ENCODE assay signal across 22 cellular contexts in the genomic region with DNA sequence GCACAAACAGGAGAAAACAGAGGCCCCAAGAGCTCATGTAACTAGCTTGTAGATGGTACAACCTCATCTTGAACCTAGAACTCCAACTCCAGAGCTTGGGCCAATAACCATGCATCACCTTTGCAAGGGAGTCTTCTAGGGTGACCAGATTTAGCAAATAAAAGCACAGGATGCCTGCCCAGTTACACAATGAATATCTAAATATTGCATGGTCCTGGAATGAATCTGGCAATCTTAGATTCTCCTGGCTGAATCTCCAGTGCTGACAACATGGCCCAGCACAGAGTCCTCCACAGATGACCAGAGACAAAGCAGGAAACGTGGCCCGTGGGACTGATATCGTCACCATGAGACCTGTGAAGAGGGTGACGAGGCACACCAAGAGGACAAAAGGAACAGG.
A peak's percentile ranks its signal among the peaks of the same experiment; 100 is the strongest.
DNase-seq lines count a peak whose midpoint lies in the region; ATAC-seq, FAIRE-seq and TF ChIP-seq lines count a peak whose summit lies in the region.
"Had no signal": no experiment of that assay in that cellular context is flagged by ENCODE, and none has a peak within 500 bp of the region (broad histone marks: within the 10 kb centered on the region; RNA-seq: fewer than 3 reads in every experiment).

No MANE protein-coding gene starts in this region.

- H3K27ac ChIP-seq in mesenchymal stem cell (ENCODE audit: low read length, poor library complexity, severe bottlenecking) (no peak overlapping the region), sigmoid colon (peak overlapping the region in 3 of 4 donors; percentile 74 to 77 (median 75))
- H3K27ac ChIP-seq: BLaER1 treated with 17β-estradiol and CSF1 and Interleukin-3, amounts not matched to agents 10 nM and 100 nM had no signal

- H2AK5ac ChIP-seq in mesenchymal stem cell (ENCODE audit: low read length, severe bottlenecking) = peak overlapping the region; percentile 1

- H2AFZ ChIP-seq in mesenchymal stem cell (ENCODE audit: low read depth, low read length) = no peak overlapping the region
- H2AFZ ChIP-seq: GM23338 had no signal

- H3K9me3 ChIP-seq in mesenchymal stem cell (ENCODE audit: control insufficient read depth, low read length) (no peaks in the 10 kb centered on the region), sigmoid colon (no peaks in the 10 kb centered on the region)
- H3K9me3 ChIP-seq: BE2C had no signal

- no peak overlapping the region for H2BK15ac ChIP-seq in mesenchymal stem cell (ENCODE audit: low read depth, poor library complexity, severe bottlenecking)

- no peak overlapping the region for H2BK120ac ChIP-seq in mesenchymal stem cell (ENCODE audit: low read depth, low read length)

- no peaks in the 10 kb centered on the region for H3K27me3 Mint-ChIP-seq in glutamatergic neuron (ENCODE audit: unreplicated experiment)

- H2BK5ac ChIP-seq in mesenchymal stem cell (ENCODE audit: low read depth, low read length, poor library complexity, severe bottlenecking) = no peak overlapping the region

- H3K4me1 ChIP-seq in mesenchymal stem cell (ENCODE audit: control insufficient read depth, insufficient read depth, low read depth, low read length) = peaks cover 9% of the 10 kb centered on the region
- H3K4me1 ChIP-seq in sigmoid colon = peaks cover 0 to 50% (median 33%) of the 10 kb centered on the region in 4 donors

- H3K4me2 ChIP-seq in mesenchymal stem cell (ENCODE audit: low read length, poor library complexity, severe bottlenecking) = no peak overlapping the region
- H3K4me2 ChIP-seq: BLaER1 treated with 17β-estradiol and CSF1 and Interleukin-3, amounts not matched to agents 10 nM and 100 nM; GM23338 had no signal

- H2BK12ac ChIP-seq in mesenchymal stem cell (ENCODE audit: low read length in 2 of 2) = no peak overlapping the region

- peak; percentile 38 for FAIRE-seq in HTR-8/SVneo (lab: Jason Lieb, UNC)
- FAIRE-seq: A549, G401.6, GM12892 had no signal

- TF ChIP-seq POLR2A in sigmoid colon (IDR thresholded peaks at IDR 0.05) = no peak

- H4K91ac ChIP-seq in mesenchymal stem cell (ENCODE audit: low read length) = no peak overlapping the region

- TF ChIP-seq CTCF in glutamatergic neuron (IDR thresholded peaks at IDR 0.05; ENCODE audit: partially characterized antibody, unreplicated experiment) = no peak
- no peak for TF ChIP-seq CTCF in sigmoid colon (IDR thresholded peaks at IDR 0.05)

- TF ChIP-seq EP300 in sigmoid colon (IDR thresholded peaks at IDR 0.05) = peak in 2 of 4 donors; percentile 46 to 58

- H3K4me1 Mint-ChIP-seq in glutamatergic neuron (ENCODE audit: low read depth, unreplicated experiment) = peaks cover 29% of the 10 kb centered on the region
- H3K4me1 Mint-ChIP-seq: CD14-positive monocyte had no signal

- H3K36me3 Mint-ChIP-seq in glutamatergic neuron (ENCODE audit: unreplicated experiment) = no peaks in the 10 kb centered on the region
- H3K36me3 Mint-ChIP-seq: CD14-positive monocyte had no signal

- H3K4me3 ChIP-seq in mesenchymal stem cell (ENCODE audit: insufficient read depth in 1 of 2, low read depth in 1 of 2, low read length in 2 of 2) = no peak overlapping the region
- no peak overlapping the region for H3K4me3 ChIP-seq in sigmoid colon
- H3K4me3 ChIP-seq: A549; BLaER1 treated with 17β-estradiol and CSF1 and Interleukin-3, amounts not matched to agents 10 nM and 100 nM; GM23338 had no signal

- H3K9me3 Mint-ChIP-seq in glutamatergic neuron (ENCODE audit: unreplicated experiment) = no peaks in the 10 kb centered on the region
- H3K9me3 Mint-ChIP-seq: CD4-positive, alpha-beta T cell; GM23338 had no signal

- H3K36me3 ChIP-seq in mesenchymal stem cell (ENCODE audit: control insufficient read depth in 1 of 2, insufficient read depth in 2 of 2, low read depth in 1 of 2, low read length in 2 of 2) = no peaks in the 10 kb centered on the region
- no peaks in the 10 kb centered on the region for H3K36me3 ChIP-seq in sigmoid colon
- H3K36me3 ChIP-seq: BE2C; BLaER1 treated with 17β-estradiol and CSF1 and Interleukin-3, amounts not matched to agents 10 nM and 100 nM had no signal

- no peak overlapping the region for H3K18ac ChIP-seq in mesenchymal stem cell (ENCODE audit: low read depth in 1 of 2, low read length in 2 of 2)

- H3K27me3 ChIP-seq in mesenchymal stem cell (ENCODE audit: control insufficient read depth in 1 of 2, insufficient read depth in 1 of 2, low read length in 2 of 2) = peaks cover 6 to 58% of the 10 kb centered on the region in 2 experiments
- H3K27me3 ChIP-seq in sigmoid colon = no peaks in the 10 kb centered on the region
- H3K27me3 ChIP-seq: BE2C; BLaER1 treated with 17β-estradiol and CSF1 and Interleukin-3, amounts not matched to agents 10 nM and 100 nM had no signal

- intact Hi-C loops in sigmoid colon (cut with DNase I) = loop anchor here (5.0 to 10.0 kb wide), 2 partner anchors 36 to 261 kb away; no protein-coding TSS in a partner anchor
- intact Hi-C loops in head of caudate nucleus (cut with DNase I) = no loop called here

- H3K4me3 Mint-ChIP-seq in glutamatergic neuron (ENCODE audit: unreplicated experiment) = no peak overlapping the region
- H3K4me3 Mint-ChIP-seq: CD14-positive monocyte; CD4-positive, alpha-beta T cell; GM23338; H9 had no signal

- H3K14ac ChIP-seq in mesenchymal stem cell (ENCODE audit: low read length in 2 of 2) = no peak overlapping the region

- H3K27ac Mint-ChIP-seq in glutamatergic neuron (ENCODE audit: unreplicated experiment) = peak overlapping the region; percentile 38
- H3K27ac Mint-ChIP-seq: CD14-positive monocyte; CD4-positive, alpha-beta T cell; GM23338; H9 had no signal

- 69% methylated on average over 4 of the region's 4 CpGs for WGBS in mesenchymal stem cell
- WGBS in sigmoid colon, 2 donors = 85 to 89% methylated on average over 4 of the region's 4 CpGs

- H4K8ac ChIP-seq in mesenchymal stem cell (ENCODE audit: low read length) = no peak overlapping the region

- no peak overlapping the region for H3K9ac ChIP-seq in mesenchymal stem cell (ENCODE audit: low read length)
- H3K9ac ChIP-seq: BLaER1 treated with 17β-estradiol and CSF1 and Interleukin-3, amounts not matched to agents 10 nM and 100 nM had no signal

- H3K23ac ChIP-seq in mesenchymal stem cell (ENCODE audit: low read length in 2 of 2) = no peak overlapping the region

- no peak for ATAC-seq in HG02840 (IDR thresholded peaks at IDR 0.05; ENCODE audit: low FRiP score, unreplicated experiment)
- ATAC-seq: A549, GM23338 had no signal

- no peak for DNase-seq in HTR-8/SVneo (ENCODE audit: insufficient read length, low spot score)
- DNase-seq in glutamatergic neuron = no peak
- DNase-seq in mesenchymal stem cell = no peak
- no peak for DNase-seq in sigmoid colon
- no peak for DNase-seq in head of caudate nucleus
- no peak for DNase-seq in GM19240 (ENCODE audit: insufficient read length, low spot score)
- DNase-seq: 8988T; ACHN; AML-193; BE2C; CD4-positive, alpha-beta T cell; COR-L47; DMS153; DND-41; H9 had no signal

- no peaks in the 10 kb centered on the region for H3K79me1 ChIP-seq in mesenchymal stem cell (replicated peaks; ENCODE audit: low read length, poor library complexity, severe bottlenecking)

- no peak overlapping the region for H3K4ac ChIP-seq in mesenchymal stem cell (ENCODE audit: low read depth in 1 of 2, low read length in 2 of 2)
